15 cellular contexts compared by ENCODE assay signal in genomic region chr13:105908581-105908980, GRCh38.
DNase-seq lines count a peak whose midpoint lies in the region; ATAC-seq and TF ChIP-seq lines count a peak whose summit lies in the region.
"Had no signal": no experiment of that assay in that cellular context is flagged by ENCODE, and none has a peak within 500 bp of the region (broad histone marks: within the 10 kb centered on the region; RNA-seq: fewer than 3 reads in every experiment).

No MANE protein-coding gene starts in this region.

- no peaks in the 10 kb centered on the region for H3K9me2 ChIP-seq in MM.1S (replicated peaks; ENCODE audit: insufficient read depth, low read length)
- no peaks in the 10 kb centered on the region for H3K9me2 ChIP-seq in PC-3 (replicated peaks; ENCODE audit: low read length)

- peak in 1 of 2 donors; percentile 35 for DNase-seq in activated naive CD4-positive, alpha-beta T cell treated with anti-CD3 and anti-CD28 coated beads, Interleukin-2, amount 50 U/mL, for 72 hours (ENCODE audit: low spot score in 2 of 2)
- DNase-seq in activated naive CD4-positive, alpha-beta T cell treated with Interleukin-2 at 50 U/mL for 16 hours = no peak
- DNase-seq in MM.1S (peak; percentile 91), PC-3 (no peak)
- DNase-seq in stimulated activated naive CD8-positive, alpha-beta T cell treated with anti-CD3 and anti-CD28 coated beads, Interleukin-15, Interleukin-2, amounts not matched to agents 100 U/mL and 50 U/mL, for 24 hours = peak; percentile 9
- DNase-seq: DMS53; effector memory CD4-positive, alpha-beta T cell; IMR-90; NCI-H187 treated with DMSO at 0.1 percent for 48 hours; NCI-H69 had no signal

- H3K4me1 Mint-ChIP-seq in activated T-helper 17 cell treated with anti-CD3 and anti-CD28 coated beads, Interleukin-2, amount 50 U/mL, for 72 hours = peaks cover 13% of the 10 kb centered on the region
- no peaks in the 10 kb centered on the region for H3K4me1 Mint-ChIP-seq in stimulated activated memory B cell treated with anti-CD40 and anti-IgM and Interleukin-4, amounts not matched to agents 10 μg/mL and 1 μg/mL and 100 μg/mL, for 72 hours

- no peaks in the 10 kb centered on the region for H3K36me3 ChIP-seq in MM.1S (replicated peaks; ENCODE audit: insufficient read depth, low read length)
- H3K36me3 ChIP-seq in PC-3 (ENCODE audit: low read depth, low read length) = no peaks in the 10 kb centered on the region
- H3K36me3 ChIP-seq: cardiac muscle cell had no signal

- H3K4me3 ChIP-seq in MM.1S (ENCODE audit: low read length) = peak overlapping the region; percentile 47
- H3K4me3 ChIP-seq in PC-3 (ENCODE audit: low read length) = no peak overlapping the region
- H3K4me3 ChIP-seq: cardiac muscle cell had no signal

- TF ChIP-seq CTCF in MM.1S (IDR thresholded peaks at IDR 0.05; ENCODE audit: low read length) (no peak), PC-3 (conservative IDR thresholded peaks at IDR 0.05; ENCODE audit: low read depth, low read length) (no peak)

- POLR2A ChIA-PET in PC-3 (lab: Charles Lee; ENCODE audit: unreplicated experiment) = no interaction called here

- H3K27ac ChIP-seq in MM.1S (ENCODE audit: low read length) (peak overlapping the region; percentile 65; the same call in 1 of the 2 replicates), PC-3 (ENCODE audit: low read length) (no peak overlapping the region)
- H3K27ac ChIP-seq: cardiac muscle cell had no signal

- H3K27me3 Mint-ChIP-seq in activated T-helper 17 cell treated with anti-CD3 and anti-CD28 coated beads, Interleukin-2, amount 50 U/mL, for 72 hours = peaks cover 15% of the 10 kb centered on the region
- no peaks in the 10 kb centered on the region for H3K27me3 Mint-ChIP-seq in stimulated activated memory B cell treated with anti-CD40 and anti-IgM and Interleukin-4, amounts not matched to agents 10 μg/mL and 1 μg/mL and 100 μg/mL, for 72 hours
- H3K27me3 Mint-ChIP-seq: progenitor cell of endocrine pancreas had no signal

- no peak overlapping the region; the same call in 1 of the 2 replicates for H3K9ac ChIP-seq in MM.1S (ENCODE audit: low read length)
- no peak overlapping the region for H3K9ac ChIP-seq in PC-3 (ENCODE audit: low read length)

- peak overlapping the region; percentile 6; the same call in 1 of the 2 replicates for H2AFZ ChIP-seq in MM.1S (ENCODE audit: low read length)
- no peak overlapping the region for H2AFZ ChIP-seq in PC-3 (ENCODE audit: low read length)

- no peaks in the 10 kb centered on the region for H3K27me3 ChIP-seq in MM.1S (replicated peaks; ENCODE audit: insufficient read depth, low read length)
- no peaks in the 10 kb centered on the region for H3K27me3 ChIP-seq in PC-3 (ENCODE audit: low read length)
- H3K27me3 ChIP-seq: cardiac muscle cell had no signal

- H3K4me2 ChIP-seq in MM.1S (ENCODE audit: low read depth, low read length) (peak overlapping the region; percentile 79), PC-3 (ENCODE audit: low read length) (no peak overlapping the region)

- CTCF ChIA-PET in PC-3 (lab: Charles Lee) = no interaction called here

- no TSS peak for BruUV-seq in PC-3 (replicated peaks; lab: Mats Ljungman, UMichigan)

- intact Hi-C loops in PC-3 (cut with micrococcal nuclease) = no loop called here

- no peaks in the 10 kb centered on the region for H3K36me3 Mint-ChIP-seq in activated naive CD4-positive, alpha-beta T cell treated with anti-CD3 and anti-CD28 coated beads, Interleukin-2, amount 50 U/mL, for 72 hours
- H3K36me3 Mint-ChIP-seq in activated T-helper 17 cell treated with anti-CD3 and anti-CD28 coated beads, Interleukin-2, amount 50 U/mL, for 72 hours (ENCODE audit: low read depth) = no peaks in the 10 kb centered on the region
- H3K36me3 Mint-ChIP-seq in stimulated activated memory B cell treated with anti-CD40 and anti-IgM and Interleukin-4, amounts not matched to agents 10 μg/mL and 1 μg/mL and 100 μg/mL, for 72 hours = no peaks in the 10 kb centered on the region

- H4K20me1 ChIP-seq in MM.1S (ENCODE audit: insufficient read depth, low read length) = no peaks in the 10 kb centered on the region
- H4K20me1 ChIP-seq in PC-3 (ENCODE audit: low read length) = no peaks in the 10 kb centered on the region

- H3F3A ChIP-seq in MM.1S (ENCODE audit: insufficient read depth, low read length) (peaks cover 17% of the 10 kb centered on the region), PC-3 (ENCODE audit: low read length, unreplicated experiment) (no peaks in the 10 kb centered on the region)

- H3K79me2 ChIP-seq in MM.1S (ENCODE audit: low read length) (no peaks in the 10 kb centered on the region), PC-3 (ENCODE audit: low read length) (no peaks in the 10 kb centered on the region)

- peak overlapping the region; percentile 63 for H3K4me3 Mint-ChIP-seq in activated T-helper 17 cell treated with anti-CD3 and anti-CD28 coated beads, Interleukin-2, amount 50 U/mL, for 72 hours
- H3K4me3 Mint-ChIP-seq in stimulated activated memory B cell treated with anti-CD40 and anti-IgM and Interleukin-4, amounts not matched to agents 10 μg/mL and 1 μg/mL and 100 μg/mL, for 72 hours = no peak overlapping the region

- H3K9me3 ChIP-seq in MM.1S (replicated peaks; ENCODE audit: insufficient read depth, low read length) (no peaks in the 10 kb centered on the region), PC-3 (ENCODE audit: low read length) (no peaks in the 10 kb centered on the region)

- ATAC-seq in activated naive CD4-positive, alpha-beta T cell treated with anti-CD3 and anti-CD28 coated beads, Interleukin-2, amount 50 U/mL, for 72 hours = peak; percentile 87 to 97
- ATAC-seq in activated T-helper 17 cell treated with anti-CD3 and anti-CD28 coated beads, Interleukin-2, amount 50 U/mL, for 72 hours (replicated peaks) = peak; percentile 87
- ATAC-seq in stimulated activated naive CD8-positive, alpha-beta T cell treated with anti-CD3 and anti-CD28 coated beads, Interleukin-15, Interleukin-2, amounts not matched to agents 100 U/mL and 50 U/mL, for 24 hours = peak; percentile 80
- ATAC-seq in stimulated activated memory B cell treated with anti-CD40 and anti-IgM and Interleukin-4, amounts not matched to agents 10 μg/mL and 1 μg/mL and 100 μg/mL, for 72 hours = no peak
- ATAC-seq in PC-3 (no peak), GM19351 (IDR thresholded peaks at IDR 0.05; ENCODE audit: unreplicated experiment) (no peak)

- H3K27ac Mint-ChIP-seq in activated naive CD4-positive, alpha-beta T cell treated with anti-CD3 and anti-CD28 coated beads, Interleukin-2, amount 50 U/mL, for 72 hours = no peak overlapping the region
- no peak overlapping the region for H3K27ac Mint-ChIP-seq in activated T-helper 17 cell treated with anti-CD3 and anti-CD28 coated beads, Interleukin-2, amount 50 U/mL, for 72 hours
- H3K27ac Mint-ChIP-seq in stimulated activated memory B cell treated with anti-CD40 and anti-IgM and Interleukin-4, amounts not matched to agents 10 μg/mL and 1 μg/mL and 100 μg/mL, for 72 hours = no peak overlapping the region
- H3K27ac Mint-ChIP-seq: progenitor cell of endocrine pancreas had no signal

- H3K4me1 ChIP-seq in MM.1S (ENCODE audit: low read length) (peaks cover 14% of the 10 kb centered on the region), PC-3 (ENCODE audit: insufficient read depth, low read length) (peaks cover 21% of the 10 kb centered on the region)

- peaks cover 0 to 4% of the 10 kb centered on the region in 2 donors for H3K9me3 Mint-ChIP-seq in activated naive CD4-positive, alpha-beta T cell treated with anti-CD3 and anti-CD28 coated beads, Interleukin-2, amount 50 U/mL, for 72 hours
- no peaks in the 10 kb centered on the region for H3K9me3 Mint-ChIP-seq in activated T-helper 17 cell treated with anti-CD3 and anti-CD28 coated beads, Interleukin-2, amount 50 U/mL, for 72 hours
- H3K9me3 Mint-ChIP-seq in stimulated activated memory B cell treated with anti-CD40 and anti-IgM and Interleukin-4, amounts not matched to agents 10 μg/mL and 1 μg/mL and 100 μg/mL, for 72 hours = no peaks in the 10 kb centered on the region

Comparison
In these comparisons a context has a peak if more than half of its experiments do, and no peak if none do; other contexts are left out.
1. ATAC-seq: peak in activated naive CD4-positive, alpha-beta T cell treated with anti-CD3 and anti-CD28 coated beads, Interleukin-2, amount 50 U/mL, for 72 hours (2 of 2), activated T-helper 17 cell treated with anti-CD3 and anti-CD28 coated beads, Interleukin-2, amount 50 U/mL, for 72 hours (single experiment) and stimulated activated naive CD8-positive, alpha-beta T cell treated with anti-CD3 and anti-CD28 coated beads, Interleukin-15, Interleukin-2, amounts not matched to agents 100 U/mL and 50 U/mL, for 24 hours (single experiment); none in stimulated activated memory B cell treated with anti-CD40 and anti-IgM and Interleukin-4, amounts not matched to agents 10 μg/mL and 1 μg/mL and 100 μg/mL, for 72 hours (single experiment), PC-3 (single experiment) and GM19351 (single experiment).
2. DNase-seq: peak in MM.1S (single experiment) and stimulated activated naive CD8-positive, alpha-beta T cell treated with anti-CD3 and anti-CD28 coated beads, Interleukin-15, Interleukin-2, amounts not matched to agents 100 U/mL and 50 U/mL, for 24 hours (single experiment); none in activated naive CD4-positive, alpha-beta T cell treated with Interleukin-2 at 50 U/mL for 16 hours (single experiment) and PC-3 (single experiment).